ENCODE assay signal across 33 cellular contexts in genomic region chr3:53975382-53975781, GRCh38.
"Had no signal": no experiment of that assay in that cellular context is flagged by ENCODE, and none has a peak within 500 bp of the region (broad histone marks: within the 10 kb centered on the region; RNA-seq: fewer than 3 reads in every experiment).

No MANE protein-coding gene starts in this region.

- H3K27me3 ChIP-seq: ascending aorta, body of pancreas, brain microvascular endothelial cell, breast epithelium, cardiac muscle cell had no signal

- H3K36me3 ChIP-seq: adrenal gland, ascending aorta, brain microvascular endothelial cell, breast epithelium, cardiac muscle cell had no signal

- H3K9me3 ChIP-seq: adrenal gland, ascending aorta, body of pancreas had no signal

- ATAC-seq: activated naive CD4-positive, alpha-beta T cell treated with anti-CD3 and anti-CD28 coated beads, Interleukin-2, amount 50 U/mL, for 72 hours; activated naive CD8-positive, alpha-beta T cell treated with anti-CD3 and anti-CD28 coated beads, Interleukin-2, amount 50 U/mL, for 24 hours; activated T-cell treated with anti-CD3 and anti-CD28 coated beads, Interleukin-2, amount 50 U/mL, for 4 hours; activated T-cell treated with anti-CD3 and anti-CD28 coated beads, Interleukin-2, amount 50 U/mL, for 72 hours; activated T-helper 17 cell treated with anti-CD3 and anti-CD28 coated beads, Interleukin-2, amount 50 U/mL, for 72 hours; body of pancreas had no signal

- H3K4me1 ChIP-seq: adrenal gland, ascending aorta, body of pancreas, breast epithelium had no signal

- H3K4me3 ChIP-seq: adrenal gland, ascending aorta, body of pancreas, breast epithelium, cardiac muscle cell had no signal

- H3K27ac ChIP-seq: adrenal gland, ascending aorta, body of pancreas, brain microvascular endothelial cell, breast epithelium, cardiac muscle cell had no signal

- DNase-seq: activated effector memory CD4-positive, alpha-beta T cell treated with anti-CD3 and anti-CD28 coated beads, Interleukin-2, amount 50 U/mL, for 16 hours; activated effector memory CD4-positive, alpha-beta T cell treated with Interleukin-2 at 50 U/mL for 16 hours; activated gamma-delta T cell; activated gamma-delta T cell treated with Interleukin-2 at 50 U/mL for 16 hours; activated naive CD4-positive, alpha-beta T cell; activated naive CD4-positive, alpha-beta T cell treated with anti-CD3 and anti-CD28 coated beads for 36 hours; activated naive CD4-positive, alpha-beta T cell treated with anti-CD3 and anti-CD28 coated beads, Interleukin-2, amount 10 ng/mL, durations not matched to agents 7 days and 5 days; activated naive CD4-positive, alpha-beta T cell treated with anti-CD3 and anti-CD28 coated beads, Interleukin-2, amount 50 U/mL, for 16 hours; activated naive CD4-positive, alpha-beta T cell treated with Interleukin-2 at 50 U/mL for 16 hours; activated naive CD8-positive, alpha-beta T cell treated with anti-CD3 and anti-CD28 coated beads for 36 hours; activated naive CD8-positive, alpha-beta T cell treated with anti-CD3 and anti-CD28 coated beads, Interleukin-2, amount 10 ng/mL, durations not matched to agents 7 days and 5 days; activated naive CD8-positive, alpha-beta T cell treated with anti-CD3 and anti-CD28 coated beads, Interleukin-2, amount 50 U/mL, for 24 hours; activated T-cell treated with anti-CD3 and anti-CD28 coated beads for 4 hours; activated T-cell treated with anti-CD3 and anti-CD28 coated beads, Interleukin-2, amount 50 U/mL, for 1 hour; activated T-cell treated with anti-CD3 and anti-CD28 coated beads, Interleukin-2, amount 50 U/mL, for 24 hours; activated T-cell treated with anti-CD3 and anti-CD28 coated beads, Interleukin-2, amount 50 U/mL, for 4 hours; activated T-cell treated with anti-CD3 and anti-CD28 coated beads, Interleukin-2, amount 50 U/mL, for 48 hours; activated T-cell treated with anti-CD3 and anti-CD28 coated beads, Interleukin-2, amount 50 U/mL, for 72 hours; adrenal gland; amniotic stem cell; amygdala; anterior cingulate cortex; aorta; body of pancreas; brain microvascular endothelial cell; caudate nucleus; central memory CD4-positive, alpha-beta T cell; cerebellar nuclear complex had no signal
